ENCODE assay signal across 21 cellular contexts in genomic region chr15:57439128-57440030, GRCh38.
DNase-seq lines count a peak whose midpoint lies in the region; ATAC-seq and TF ChIP-seq lines count a peak whose summit lies in the region.
"Had no signal": no experiment of that assay in that cellular context is flagged by ENCODE, and none has a peak within 500 bp of the region (broad histone marks: within the 10 kb centered on the region; RNA-seq: fewer than 3 reads in every experiment).

No MANE protein-coding gene starts in this region.

- no peak overlapping the region for H3K4me2 ChIP-seq in mesenchymal stem cell (ENCODE audit: low read length, poor library complexity, severe bottlenecking)
- H3K4me2 ChIP-seq in smooth muscle cell, result no peak overlapping the region
- H3K4me2 ChIP-seq: KMS-11 had no signal

- no peak overlapping the region for H3K18ac ChIP-seq in mesenchymal stem cell (ENCODE audit: low read depth in 1 of 2, low read length in 2 of 2)

- H3K4ac ChIP-seq in mesenchymal stem cell (ENCODE audit: low read depth in 1 of 2, low read length in 2 of 2), result no peak overlapping the region

- WGBS in mesenchymal stem cell, result 97% methylated on average over 23 of the region's 26 CpGs
- 95% methylated on average over 26 of the region's 26 CpGs for WGBS in smooth muscle cell (ENCODE audit: low lambda C conversion rate)

- H3K27ac ChIP-seq in mesenchymal stem cell (ENCODE audit: low read length, poor library complexity, severe bottlenecking), result no peak overlapping the region
- H3K27ac ChIP-seq in smooth muscle cell (ENCODE audit: low read depth), result peak overlapping the region; percentile 70
- no peak overlapping the region for H3K27ac ChIP-seq in colonic mucosa
- H3K27ac ChIP-seq in ascending aorta, result no peak overlapping the region
- H3K27ac ChIP-seq: HL-60, KMS-11, RWPE1 had no signal

- H3K9ac ChIP-seq in mesenchymal stem cell (ENCODE audit: low read length) (no peak overlapping the region), smooth muscle cell (ENCODE audit: low read depth) (no peak overlapping the region), colonic mucosa (ENCODE audit: low read depth in 2 of 2, low read length in 2 of 2) (no peak overlapping the region)
- H3K9ac ChIP-seq: KMS-11 had no signal

- H3K4me3 ChIP-seq in mesenchymal stem cell (ENCODE audit: insufficient read depth in 1 of 2, low read depth in 1 of 2, low read length in 2 of 2), result no peak overlapping the region
- H3K4me3 ChIP-seq in smooth muscle cell, result no peak overlapping the region
- H3K4me3 ChIP-seq in colonic mucosa, result no peak overlapping the region
- H3K4me3 ChIP-seq in ascending aorta, result no peak overlapping the region

- H3K9me3 Mint-ChIP-seq in WTC11, result no peaks in the 10 kb centered on the region

- no peaks in the 10 kb centered on the region for H3K27me3 ChIP-seq in mesenchymal stem cell (ENCODE audit: control insufficient read depth in 1 of 2, insufficient read depth in 1 of 2, low read length in 2 of 2)
- H3K27me3 ChIP-seq in smooth muscle cell (ENCODE audit: low read depth), result no peaks in the 10 kb centered on the region
- H3K27me3 ChIP-seq in colonic mucosa, result no peaks in the 10 kb centered on the region
- H3K27me3 ChIP-seq in ascending aorta, result no peaks in the 10 kb centered on the region

- peak overlapping the region; percentile 85 for H3K27ac Mint-ChIP-seq in WTC11

- no peaks in the 10 kb centered on the region for H4K20me1 ChIP-seq in smooth muscle cell (ENCODE audit: low read depth)

- peaks cover 25% of the 10 kb centered on the region for H3F3A ChIP-seq in smooth muscle cell (ENCODE audit: low read depth)

- H2AFZ ChIP-seq in mesenchymal stem cell (ENCODE audit: low read depth, low read length) (no peak overlapping the region), smooth muscle cell (ENCODE audit: low read depth) (no peak overlapping the region)

- no peak overlapping the region for H2BK15ac ChIP-seq in mesenchymal stem cell (ENCODE audit: low read depth, poor library complexity, severe bottlenecking)

- no peak overlapping the region for H2BK12ac ChIP-seq in mesenchymal stem cell (ENCODE audit: low read length in 2 of 2)

- H4K91ac ChIP-seq in mesenchymal stem cell (ENCODE audit: low read length), result no peak overlapping the region

- TF ChIP-seq CTCF in WTC11 (IDR thresholded peaks at IDR 0.05) (no peak), smooth muscle cell (IDR thresholded peaks at IDR 0.05; ENCODE audit: borderline replicate concordance, insufficient read depth, poor library complexity, severe bottlenecking) (no peak), colonic mucosa (IDR thresholded peaks at IDR 0.05) (no peak), ascending aorta (IDR thresholded peaks at IDR 0.05) (no peak)

- H3K14ac ChIP-seq in mesenchymal stem cell (ENCODE audit: low read length in 2 of 2), result no peak overlapping the region

- DNase-seq in WTC11 (ENCODE audit: low spot score) (no peak), dermis microvascular lymphatic vessel endothelial cell (ENCODE audit: low read depth in 2 of 2) (peak; percentile 38 to 67), mesenchymal stem cell (no peak), smooth muscle cell (lab: John Stamatoyannopoulos, UW; ENCODE audit: unreplicated experiment) (no peak), colonic mucosa (no peak), ascending aorta (ENCODE audit: low spot score in 2 of 2) (no peak)
- DNase-seq: BE2C; EL; GF-D8; NCI-H1092 treated with DMSO at 0.1 percent for 48 hours; NCI-H146; NCI-H2029 treated with DMSO at 0.1 percent for 48 hours; NCI-H345; NCI-H524; NCI-H774; NK-92 treated with Interleukin-12 subunit alpha and Interleukin-12 subunit beta, amount 100 ng/mL, for 24 hours; SHP77 treated with DMSO at 0.1 percent for 48 hours had no signal

- peaks cover 49% of the 10 kb centered on the region for H3K36me3 Mint-ChIP-seq in WTC11

- H3K23ac ChIP-seq in mesenchymal stem cell (ENCODE audit: low read length in 2 of 2), result no peak overlapping the region

- no peak overlapping the region for H4K8ac ChIP-seq in mesenchymal stem cell (ENCODE audit: low read length)

- peaks cover 36% of the 10 kb centered on the region for H3K4me1 Mint-ChIP-seq in WTC11

- H2AK5ac ChIP-seq in mesenchymal stem cell (ENCODE audit: low read length, severe bottlenecking), result peak overlapping the region; percentile 3

- peaks cover 22% of the 10 kb centered on the region for H3K79me1 ChIP-seq in mesenchymal stem cell (replicated peaks; ENCODE audit: low read length, poor library complexity, severe bottlenecking)

- H2BK120ac ChIP-seq in mesenchymal stem cell (ENCODE audit: low read depth, low read length), result no peak overlapping the region

- no peaks in the 10 kb centered on the region for H3K9me3 ChIP-seq in mesenchymal stem cell (ENCODE audit: control insufficient read depth, low read length)
- H3K9me3 ChIP-seq in smooth muscle cell (replicated peaks; ENCODE audit: low read depth), result no peaks in the 10 kb centered on the region
- no peaks in the 10 kb centered on the region for H3K9me3 ChIP-seq in colonic mucosa
- H3K9me3 ChIP-seq in ascending aorta, result no peaks in the 10 kb centered on the region
- H3K9me3 ChIP-seq: BE2C had no signal

- CTCF ChIA-PET in WTC11 (lab: Charles Lee), result interaction anchor here (1.1 to 1.3 kb wide), 2 partner anchors 8 to 67 kb away, joined by 3 read pairs; no protein-coding TSS in a partner anchor

- H3K36me3 ChIP-seq in mesenchymal stem cell (ENCODE audit: control insufficient read depth in 1 of 2, insufficient read depth in 2 of 2, low read depth in 1 of 2, low read length in 2 of 2), result peaks cover 0 to 24% of the 10 kb centered on the region in 2 experiments
- H3K36me3 ChIP-seq in smooth muscle cell (ENCODE audit: low read depth), result no peaks in the 10 kb centered on the region
- no peaks in the 10 kb centered on the region for H3K36me3 ChIP-seq in colonic mucosa
- H3K36me3 ChIP-seq in ascending aorta, result peaks cover 0 to 8% of the 10 kb centered on the region in 2 donors
- H3K36me3 ChIP-seq: BE2C had no signal

- no peaks in the 10 kb centered on the region for H3K27me3 Mint-ChIP-seq in WTC11 (ENCODE audit: low read depth)

- H3K79me2 ChIP-seq in smooth muscle cell (ENCODE audit: low read depth), result peaks cover 3% of the 10 kb centered on the region

- H3K4me3 Mint-ChIP-seq in WTC11, result no peak overlapping the region

- ATAC-seq in WTC11, result no peak; the same call in 1 of the 2 replicates
- ATAC-seq in HG03097 (IDR thresholded peaks at IDR 0.05; ENCODE audit: low FRiP score, unreplicated experiment), result no peak

- intact Hi-C loops in colonic mucosa (cut with DNase I) (no loop called here), ascending aorta (cut with DNase I) (loop anchor here (5.0 kb wide), 1 partner anchor 62 kb away; the partner anchor contains the start of gene CGNL1)

- H2BK5ac ChIP-seq in mesenchymal stem cell (ENCODE audit: low read depth, low read length, poor library complexity, severe bottlenecking), result no peak overlapping the region

- H3K4me1 ChIP-seq in mesenchymal stem cell (ENCODE audit: control insufficient read depth, insufficient read depth, low read depth, low read length), result peaks cover 10% of the 10 kb centered on the region
- H3K4me1 ChIP-seq in smooth muscle cell (ENCODE audit: low read depth), result peaks cover 33% of the 10 kb centered on the region
- no peaks in the 10 kb centered on the region for H3K4me1 ChIP-seq in colonic mucosa
- H3K4me1 ChIP-seq in ascending aorta, result peaks cover 0 to 11% of the 10 kb centered on the region in 2 donors
- H3K4me1 ChIP-seq: BE2C had no signal

- POLR2A ChIA-PET in WTC11 (lab: Charles Lee), result no interaction called here

TF ChIP-seq in WTC11, 78 proteins besides CTCF, POLR2A, EP300 and RAD21:
- TF ChIP-seq RORB (CRISPR knock-in tag; IDR thresholded peaks at IDR 0.05) (no peak), MLX (CRISPR knock-in tag; IDR thresholded peaks at IDR 0.05) (no peak), PREB (CRISPR knock-in tag; IDR thresholded peaks at IDR 0.05; ENCODE audit: borderline replicate concordance) (no peak), ETV6 (CRISPR knock-in tag; IDR thresholded peaks at IDR 0.05) (no peak), TEAD1 (CRISPR knock-in tag; IDR thresholded peaks at IDR 0.05) (no peak), MYBL2 (CRISPR knock-in tag; IDR thresholded peaks at IDR 0.05) (no peak), ZNF232 (CRISPR knock-in tag; IDR thresholded peaks at IDR 0.05) (no peak)

Comparison
In these comparisons a context has a peak if more than half of its experiments do, and no peak if none do; other contexts are left out.
1. DNase-seq: peak in dermis microvascular lymphatic vessel endothelial cell (2 of 2); none in WTC11 (single experiment), mesenchymal stem cell (single experiment), smooth muscle cell (single experiment), colonic mucosa (single experiment) and ascending aorta (0 of 2).